1 cellular context compared by ENCODE assay signal in genomic region chr2:179049203-179049545, GRCh38.
TF ChIP-seq lines count a peak whose summit lies in the region.

No MANE protein-coding gene starts in this region.

TF ChIP-seq in GM23338, 12 proteins besides CTCF, POLR2A, EP300 and RAD21 (continued from another document):
- no peak for TF ChIP-seq ZNF462 (CRISPR knock-in tag; IDR thresholded peaks at IDR 0.05)
- TF ChIP-seq ETS1 (IDR thresholded peaks at IDR 0.05), result no peak
- TF ChIP-seq EZH2phosphoT487 (IDR thresholded peaks at IDR 0.05; ENCODE audit: unreplicated experiment), result no peak
- TF ChIP-seq REST (IDR thresholded peaks at IDR 0.05; ENCODE audit: unreplicated experiment), result no peak
